7 cellular contexts compared by ENCODE assay signal in the genomic region with DNA sequence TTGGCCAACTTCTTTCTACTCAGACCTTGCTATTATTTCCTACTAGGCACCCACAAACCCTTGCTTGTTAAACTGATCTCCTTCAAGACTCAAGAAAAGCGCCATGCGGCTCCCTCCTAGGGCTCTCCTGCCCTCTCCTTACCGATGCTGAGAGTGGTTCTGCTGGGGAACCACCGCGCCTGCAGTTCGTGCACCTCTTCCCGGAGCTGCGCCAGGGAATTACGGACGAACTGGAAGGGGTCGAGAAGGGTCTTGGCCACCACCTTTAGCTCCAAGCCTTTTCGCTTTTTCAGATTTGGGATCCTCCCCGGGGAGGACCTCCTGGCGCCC.
DNase-seq lines count a peak whose midpoint lies in the region; ATAC-seq, FAIRE-seq and TF ChIP-seq lines count a peak whose summit lies in the region.
"Not testable (repeated sequence)": the region's sequence is repeated elsewhere in the genome, so short reads cannot be mapped to it uniquely, and the experiment has no call there.

No MANE protein-coding gene starts in this region.

- H3K9ac ChIP-seq in H1 (replicated peaks in 1 of 4; ENCODE audit: extremely low read depth in 1 of 4, low read depth in 3 of 4, low read length in 3 of 4), result not testable (repeated sequence)

- peaks cover 36% of the 10 kb centered on the region for H3K27me3 Mint-ChIP-seq in GM23338 (ENCODE audit: insufficient read depth, low read depth, poor library complexity)
- peaks cover 28% of the 10 kb centered on the region for H3K27me3 Mint-ChIP-seq in activated naive CD8-positive, alpha-beta T cell treated with anti-CD3 and anti-CD28 coated beads, Interleukin-2, amount 50 U/mL, for 24 hours

- peak; percentile 75 for ATAC-seq in GM23338
- not testable (repeated sequence) for ATAC-seq in activated naive CD8-positive, alpha-beta T cell treated with anti-CD3 and anti-CD28 coated beads, Interleukin-2, amount 50 U/mL, for 24 hours
- peak in 4 of 8 donors; percentile 14 to 41 (median 38) for ATAC-seq in heart right ventricle

- H2AK5ac ChIP-seq in H1 (ENCODE audit: low read depth, low read length), result not testable (repeated sequence)

- not testable (repeated sequence) for DNase-seq in GM23338 (ENCODE audit: low spot score); activated naive CD8-positive, alpha-beta T cell treated with anti-CD3 and anti-CD28 coated beads, Interleukin-2, amount 50 U/mL, for 24 hours; H1 (ENCODE audit: low read depth in 1 of 2, low spot score in 2 of 2); heart right ventricle; sigmoid colon
- peak; percentile 61 for DNase-seq in NCI-H82 (lab: John Stamatoyannopoulos, UW)

- not testable (repeated sequence) for H3K36me3 Mint-ChIP-seq in GM23338 (ENCODE audit: low read depth); activated naive CD8-positive, alpha-beta T cell treated with anti-CD3 and anti-CD28 coated beads, Interleukin-2, amount 50 U/mL, for 24 hours (ENCODE audit: low read depth)

- peak overlapping the region; percentile 70 for H3K4me3 Mint-ChIP-seq in GM23338
- peak overlapping the region; percentile 9 for H3K4me3 Mint-ChIP-seq in activated naive CD8-positive, alpha-beta T cell treated with anti-CD3 and anti-CD28 coated beads, Interleukin-2, amount 50 U/mL, for 24 hours

- peak overlapping the region; percentile 64 for H3K4me3 ChIP-seq in GM23338
- H3K4me3 ChIP-seq in H1 (ENCODE audit: extremely low read depth in 1 of 4, insufficient read depth in 2 of 4, low read depth in 3 of 4, low read length in 4 of 4), result peak overlapping the region; percentile 4 to 55 (median 24); a peak in 5 of 8 replicates
- H3K4me3 ChIP-seq in heart right ventricle, result peak overlapping the region; percentile 35 to 61 (median 52)
- peak overlapping the region; percentile 53 for H3K4me3 ChIP-seq in mesodermal cell (ENCODE audit: extremely low read depth, insufficient read depth, low read length, poor library complexity, severe bottlenecking)
- peak overlapping the region in 3 of 4 donors; percentile 23 to 47 (median 41) for H3K4me3 ChIP-seq in sigmoid colon

- peak overlapping the region; percentile 86 for H2AFZ ChIP-seq in GM23338
- H2AFZ ChIP-seq in H1 (ENCODE audit: low read length), result peak overlapping the region; percentile 83; the same call in 1 of the 2 replicates

- not testable (repeated sequence) for TF ChIP-seq RAD21 in H1 (IDR thresholded peaks at IDR 0.05 in 1 of 2, conservative IDR thresholded peaks at IDR 0.05 in 1 of 2; ENCODE audit: low read depth in 2 of 2, low read length in 2 of 2)

- H4K91ac ChIP-seq in H1 (replicated peaks; ENCODE audit: insufficient read length, low read length), result not testable (repeated sequence)

- not testable (repeated sequence) for H3K23ac ChIP-seq in H1 (ENCODE audit: insufficient read length)

- TF ChIP-seq POLR2A in H1 (IDR thresholded peaks at IDR 0.05; ENCODE audit: control extremely low read depth in 1 of 2, low read depth in 2 of 2, low read length in 2 of 2); sigmoid colon (IDR thresholded peaks at IDR 0.05): not testable (repeated sequence)

- not testable (repeated sequence) for TF ChIP-seq EP300 in H1 (IDR thresholded peaks at IDR 0.05; ENCODE audit: borderline replicate concordance in 1 of 2, low read depth in 2 of 2, low read length in 2 of 2); sigmoid colon (IDR thresholded peaks at IDR 0.05)

- H2BK20ac ChIP-seq in H1 (ENCODE audit: low read length), result not testable (repeated sequence)

- H4K8ac ChIP-seq in H1 (ENCODE audit: extremely low read depth, insufficient read depth, low read length), result peak overlapping the region; percentile 68; the same call in 1 of the 2 replicates

- H3K9me3 Mint-ChIP-seq in GM23338; activated naive CD8-positive, alpha-beta T cell treated with anti-CD3 and anti-CD28 coated beads, Interleukin-2, amount 50 U/mL, for 24 hours: not testable (repeated sequence)

- H2BK120ac ChIP-seq in H1 (replicated peaks; ENCODE audit: low read depth, low read length), result not testable (repeated sequence)

- H3K23me2 ChIP-seq in H1 (ENCODE audit: low read depth, low read length), result not testable (repeated sequence)

- FAIRE-seq in H1 (lab: Jason Lieb, UNC), result not testable (repeated sequence)

- not testable (repeated sequence) for H3K4ac ChIP-seq in H1 (replicated peaks; ENCODE audit: insufficient read length, low read depth, low read length)

- H3K9me3 ChIP-seq in H1 (ENCODE audit: insufficient read depth in 2 of 2, low read depth in 1 of 2, low read length in 1 of 2); heart right ventricle; mesodermal cell (ENCODE audit: control insufficient read depth, low read length); sigmoid colon: not testable (repeated sequence)

- not testable (repeated sequence) for H3K4me1 ChIP-seq in GM23338 (ENCODE audit: insufficient read depth); H1 (replicated peaks in 1 of 4; ENCODE audit: control insufficient read depth in 3 of 4, insufficient read depth in 4 of 4, low read length in 3 of 4); mesodermal cell (ENCODE audit: control insufficient read depth, insufficient read depth, low read length, poor library complexity, severe bottlenecking)
- H3K4me1 ChIP-seq in heart right ventricle (peaks cover 0 to 16% (median 0%) of the 10 kb centered on the region in 9 donors), sigmoid colon (peaks cover 0 to 16% (median 14%) of the 10 kb centered on the region in 4 donors)

- H3K9me2 ChIP-seq in GM23338 (ENCODE audit: insufficient read depth), result not testable (repeated sequence)

- not testable (repeated sequence) for H4K5ac ChIP-seq in H1 (ENCODE audit: insufficient read length, low read depth, low read length)

- H2BK12ac ChIP-seq in H1 (ENCODE audit: low read depth, low read length), result not testable (repeated sequence)

- not testable (repeated sequence) for H3K79me2 ChIP-seq in GM23338 (replicated peaks; ENCODE audit: insufficient read depth); H1 (ENCODE audit: control insufficient read depth in 1 of 2, insufficient read depth in 2 of 2, low read length in 2 of 2)

- H2BK5ac ChIP-seq in H1 (ENCODE audit: low read depth, low read length), result not testable (repeated sequence)

- not testable (repeated sequence) for H3K36me3 ChIP-seq in GM23338 (ENCODE audit: insufficient read depth); H1 (ENCODE audit: control insufficient read depth in 2 of 4, insufficient read depth in 4 of 4, low read length in 3 of 4); heart right ventricle; mesodermal cell (ENCODE audit: control insufficient read depth, insufficient read depth, low read length); sigmoid colon

- not testable (repeated sequence) for H3F3A ChIP-seq in GM23338 (replicated peaks; ENCODE audit: low read depth)

- H2BK15ac ChIP-seq in H1 (ENCODE audit: low read length), result not testable (repeated sequence)

- not testable (repeated sequence) for H3K18ac ChIP-seq in H1 (ENCODE audit: extremely low read depth, low read length)

- H3K56ac ChIP-seq in H1 (replicated peaks; ENCODE audit: insufficient read length, low read depth, low read length), result not testable (repeated sequence)

- H3K14ac ChIP-seq in H1 (ENCODE audit: insufficient read length), result not testable (repeated sequence)

- not testable (repeated sequence) for H4K20me1 ChIP-seq in GM23338 (replicated peaks; ENCODE audit: insufficient read depth); H1 (replicated peaks in 1 of 2; ENCODE audit: control insufficient read depth in 1 of 2, insufficient read depth in 2 of 2, low read length in 2 of 2)

- H3K4me1 Mint-ChIP-seq in GM23338; activated naive CD8-positive, alpha-beta T cell treated with anti-CD3 and anti-CD28 coated beads, Interleukin-2, amount 50 U/mL, for 24 hours: not testable (repeated sequence)

- not testable (repeated sequence) for H3K27ac ChIP-seq in GM23338 (ENCODE audit: low read depth); H1 (ENCODE audit: low read depth, low read length); mesodermal cell (ENCODE audit: low read depth, low read length, severe bottlenecking); sigmoid colon
- H3K27ac ChIP-seq in heart right ventricle, result peak overlapping the region; percentile 43 to 90 (median 84)

- 7% methylated on average over 14 of the region's 14 CpGs; no CpG with 5 or more reads in 1 of the 2 experiments for WGBS in H1 (ENCODE audit: extremely low coverage in 1 of 2, insufficient coverage in 1 of 2, insufficient read length in 1 of 2, insufficient replicate concordance in 2 of 2, low coverage in 1 of 2, low lambda C conversion rate in 2 of 2, missing lambda C conversion rate in 1 of 2), 2 experiments
- WGBS in heart right ventricle, 2 donors, result 2 to 3% methylated on average over 14 of the region's 14 CpGs
- WGBS in mesodermal cell (ENCODE audit: insufficient coverage in 2 of 2), 2 experiments, result 1 to 8% methylated on average over 6 to 11 of the region's 14 CpGs
- WGBS in sigmoid colon, 2 donors, result 4 to 8% methylated on average over 14 of the region's 14 CpGs

- POLR2A ChIA-PET in H1 (lab: Charles Lee; ENCODE audit: partially characterized antibody), result not testable (repeated sequence)

- not testable (repeated sequence) for H3K79me1 ChIP-seq in H1 (ENCODE audit: low read depth, low read length)

- not testable (repeated sequence) for TF ChIP-seq CTCF in GM23338 (conservative IDR thresholded peaks at IDR 0.05; ENCODE audit: low read depth in 2 of 2); H1 (IDR thresholded peaks at IDR 0.05; ENCODE audit: control extremely low read depth in 1 of 3, insufficient read depth in 1 of 3, low read depth in 1 of 3, low read length in 3 of 3); sigmoid colon (IDR thresholded peaks at IDR 0.05)
- peak in 2 of 9 donors; percentile 39 to 47 for TF ChIP-seq CTCF in heart right ventricle (IDR thresholded peaks at IDR 0.05)

- intact Hi-C loops in heart right ventricle (cut with DNase I), result loop anchor here in 6 of 10 donors (5.0 to 10.0 kb wide), 3 partner anchors 337 to 349 kb away; no protein-coding TSS in a partner anchor
- intact Hi-C loops in sigmoid colon (cut with DNase I), result not testable (repeated sequence)

- CTCF ChIA-PET in H1 (lab: Charles Lee; ENCODE audit: partially characterized antibody), result interaction anchor here (0.7 to 1.5 kb wide), 5 partner anchors 57 to 335 kb away, joined by 3 to 9 read pairs (median 4); no protein-coding TSS in a partner anchor

- not testable (repeated sequence) for H3K27ac Mint-ChIP-seq in GM23338; activated naive CD8-positive, alpha-beta T cell treated with anti-CD3 and anti-CD28 coated beads, Interleukin-2, amount 50 U/mL, for 24 hours

- H3K4me2 ChIP-seq in GM23338, result peak overlapping the region; percentile 88
- H3K4me2 ChIP-seq in H1 (ENCODE audit: insufficient read depth in 1 of 2, low read depth in 2 of 2, low read length in 2 of 2), result peak overlapping the region; percentile 74 to 86

- H3K27me3 ChIP-seq in GM23338 (ENCODE audit: insufficient read depth) (peaks cover 55% of the 10 kb centered on the region), H1 (replicated peaks in 1 of 4; ENCODE audit: control insufficient read depth in 3 of 4, extremely low read depth in 1 of 4, insufficient read depth in 3 of 4, low read length in 3 of 4) (peaks cover 6 to 26% (median 24%) of the 10 kb centered on the region in 4 experiments), heart right ventricle (peaks cover 0 to 25% (median 10%) of the 10 kb centered on the region in 7 donors), sigmoid colon (peaks cover 8 to 21% (median 14%) of the 10 kb centered on the region in 3 donors)
